Comparison of ENCODE assay signal across 12 cellular contexts in genomic region chr12:71691504-71692129, GRCh38. TPM values are rescaled to one million over a fixed set of nuclear protein-coding genes. Genes with fewer than 3 reads are reported as not detected.
DNase-seq lines count a peak whose midpoint lies in the region; ATAC-seq and TF ChIP-seq lines count a peak whose summit lies in the region.
"Had no signal": no experiment of that assay in that cellular context is flagged by ENCODE, and none has a peak within 500 bp of the region (broad histone marks: within the 10 kb centered on the region; RNA-seq: fewer than 3 reads in every experiment).

No MANE protein-coding gene starts in this region.

- H3K4me3 ChIP-seq in mucosa of descending colon (no peak overlapping the region), ovary (no peak overlapping the region)
- H3K4me3 ChIP-seq: tibial artery had no signal

- TF ChIP-seq EP300 in ovary (IDR thresholded peaks at IDR 0.05): no peak

- H3K27ac ChIP-seq in ovary: no peak overlapping the region
- H3K27ac ChIP-seq: tibial artery had no signal

- H3K27me3 ChIP-seq in ovary: no peaks in the 10 kb centered on the region
- H3K27me3 ChIP-seq: tibial artery had no signal

- H3K4me1 ChIP-seq in mucosa of descending colon (ENCODE audit: low read depth): peaks cover 29% of the 10 kb centered on the region
- H3K4me1 ChIP-seq in ovary (ENCODE audit: insufficient read depth): no peaks in the 10 kb centered on the region

- DNase-seq in DMS53 treated with DMSO at 0.1 percent for 48 hours (lab: John Stamatoyannopoulos, UW; ENCODE audit: unreplicated experiment) (peak; percentile 65), NCI-H1105 (lab: John Stamatoyannopoulos, UW) (peak; percentile 30), NCI-H82 treated with DMSO at 0.1 percent for 48 hours (lab: John Stamatoyannopoulos, UW; ENCODE audit: unreplicated experiment) (peak; percentile 72), mucosa of descending colon (peak in 1 of 3 donors; percentile 43), T1000 (lab: John Stamatoyannopoulos, UW) (no peak), ovary (no peak)
- DNase-seq in NK-92 treated with Interleukin-12 subunit alpha and Interleukin-12 subunit beta, amount 100 ng/mL, for 24 hours (lab: John Stamatoyannopoulos, UW): no peak
- DNase-seq: activated naive CD4-positive, alpha-beta T cell treated with anti-CD3 and anti-CD28 coated beads, Interleukin-2, amount 10 ng/mL, durations not matched to agents 7 days and 5 days; islet precursor cell; stimulated activated CD4-positive, alpha-beta T cell treated with anti-CD3 and anti-CD28 coated beads, Interleukin-15, amount 100 ng/mL, for 24 hours; tibial artery had no signal

- TF ChIP-seq POLR2A in ovary (IDR thresholded peaks at IDR 0.05): no peak

- H3K36me3 ChIP-seq in mucosa of descending colon (ENCODE audit: low read depth): no peaks in the 10 kb centered on the region
- no peaks in the 10 kb centered on the region for H3K36me3 ChIP-seq in ovary

- WGBS in ovary, 3 donors: 85 to 96% (median 85%) methylated on average over 4 of the region's 4 CpGs

- intact Hi-C loops in mucosa of descending colon (cut with DNase I, micrococcal nuclease): loop anchor here in 1 of 2 donors (10.0 kb wide), 1 partner anchor 53 kb away; no protein-coding TSS in a partner anchor
- intact Hi-C loops in ovary (cut with DNase I): no loop called here

- peak; percentile 47 for ATAC-seq in mucosa of descending colon
- ATAC-seq in GM18502 (IDR thresholded peaks at IDR 0.05; ENCODE audit: poor library complexity, unreplicated experiment): no peak

- TF ChIP-seq CTCF in mucosa of descending colon (IDR thresholded peaks at IDR 0.05): no peak
- no peak for TF ChIP-seq CTCF in ovary (IDR thresholded peaks at IDR 0.05)

- H3K9me3 ChIP-seq in mucosa of descending colon: no peaks in the 10 kb centered on the region
- H3K9me3 ChIP-seq in ovary: no peaks in the 10 kb centered on the region
- H3K9me3 ChIP-seq: tibial artery had no signal

RNA-seq across cellular contexts. Expression of gene TMEM19, which starts 5.7 kb away (rescaled TPM):
- total RNA-seq in mucosa of descending colon: 10 to 100 TPM; 25.3 to 41.7 (median 37.3) TPM
- 10 to 100 TPM in 5 of 7 donors, 1 to 10 TPM in 2; 3.9 to 16.1 (median 11.2) TPM for total RNA-seq in ovary
- polyA plus RNA-seq in ovary: 10 to 100 TPM in 1 of 2 donors, 1 to 10 TPM in 1; 5.0 to 11.5 TPM

RNA-seq across cellular contexts. Expression of gene THAP2, which starts 27.5 kb away (rescaled TPM):
- total RNA-seq in mucosa of descending colon (1 to 10 TPM; 3.2 to 4.6 (median 3.9) TPM), ovary (1 to 10 TPM; 4.0 to 7.5 (median 5.9) TPM)
- polyA plus RNA-seq in ovary: 1 to 10 TPM; 3.6 to 5.7 TPM

RNA-seq across cellular contexts. Expression of gene ZFC3H1, which starts 28.0 kb away (rescaled TPM):
- 10 to 100 TPM; 49.0 to 64.1 (median 57.0) TPM for total RNA-seq in mucosa of descending colon
- total RNA-seq in ovary: 10 to 100 TPM; 30.1 to 51.0 (median 42.5) TPM
- 10 to 100 TPM; 17.5 to 28.9 TPM for polyA plus RNA-seq in ovary

Comparison
In these comparisons a context has a peak if more than half of its experiments do, and no peak if none do; other contexts are left out.
1. DNase-seq: peak in DMS53 treated with DMSO at 0.1 percent for 48 hours (single experiment), NCI-H1105 (single experiment) and NCI-H82 treated with DMSO at 0.1 percent for 48 hours (single experiment); none in T1000 (single experiment), ovary (0 of 5) and NK-92 treated with Interleukin-12 subunit alpha and Interleukin-12 subunit beta, amount 100 ng/mL, for 24 hours (single experiment).